In genomic region chr13:22926176-22927007, GRCh38 we compare ENCODE assay signal across 8 cellular contexts.
DNase-seq lines count a peak whose midpoint lies in the region; ATAC-seq, FAIRE-seq and TF ChIP-seq lines count a peak whose summit lies in the region.

No MANE protein-coding gene starts in this region.

- peaks cover 7% of the 10 kb centered on the region for H3K27me3 Mint-ChIP-seq in glutamatergic neuron (ENCODE audit: unreplicated experiment)

- no peaks in the 10 kb centered on the region for H4K20me1 ChIP-seq in MM.1S (ENCODE audit: insufficient read depth, low read length)

- H3K27ac ChIP-seq in MM.1S (ENCODE audit: low read length) (no peak overlapping the region), ovary (peak overlapping the region; percentile 82 to 86), RWPE1 (no peak overlapping the region)

- peaks cover 5% of the 10 kb centered on the region for H3K36me3 Mint-ChIP-seq in glutamatergic neuron (ENCODE audit: unreplicated experiment)

- TF ChIP-seq POLR2A in ovary (IDR thresholded peaks at IDR 0.05) = no peak

- peak overlapping the region; percentile 43 for H3K4me3 Mint-ChIP-seq in glutamatergic neuron (ENCODE audit: unreplicated experiment)

- H3K4me3 ChIP-seq in MM.1S (ENCODE audit: low read length) = peak overlapping the region; percentile 46; the same call in 1 of the 2 replicates
- H3K4me3 ChIP-seq in ovary = peak overlapping the region; percentile 61

- TF ChIP-seq EP300 in ovary (IDR thresholded peaks at IDR 0.05) = no peak

- DNase-seq in D721Med (ENCODE audit: insufficient read length, low spot score) = no peak
- no peak for DNase-seq in MM.1S
- peak; percentile 65 for DNase-seq in glutamatergic neuron
- peak; percentile 82 to 92 (median 90) for DNase-seq in ovary
- no peak for DNase-seq in COLO668 (lab: John Stamatoyannopoulos, UW; ENCODE audit: unreplicated experiment)
- DNase-seq in RWPE1 (ENCODE audit: low spot score) = no peak
- no peak for DNase-seq in cerebellar nuclear complex (lab: John Stamatoyannopoulos, UW)

- H3K36me3 ChIP-seq in MM.1S (replicated peaks; ENCODE audit: insufficient read depth, low read length) (no peaks in the 10 kb centered on the region), ovary (no peaks in the 10 kb centered on the region)

- intact Hi-C loops in ovary (cut with DNase I) = no loop called here

- peaks cover 6% of the 10 kb centered on the region for H3K9me3 Mint-ChIP-seq in glutamatergic neuron (ENCODE audit: unreplicated experiment)

- 0 out of 2 replicates have a peak overlapping the region, but pooled peaks have one; percentile 48 for H2AFZ ChIP-seq in MM.1S (ENCODE audit: low read length)

- POLR2A ChIA-PET in RWPE1 (lab: Yijun Ruan, JAX; ENCODE audit: low non-redundant PET) = no interaction called here

- H3F3A ChIP-seq in MM.1S (ENCODE audit: insufficient read depth, low read length) = no peaks in the 10 kb centered on the region

- H3K4me2 ChIP-seq in MM.1S (ENCODE audit: low read depth, low read length) = peak overlapping the region; percentile 47; the same call in 1 of the 2 replicates

- peak overlapping the region; percentile 21; the same call in 1 of the 2 replicates for H3K9ac ChIP-seq in MM.1S (ENCODE audit: low read length)

- no peaks in the 10 kb centered on the region for H3K9me3 ChIP-seq in MM.1S (replicated peaks; ENCODE audit: insufficient read depth, low read length)
- no peaks in the 10 kb centered on the region for H3K9me3 ChIP-seq in ovary

- FAIRE-seq in D721Med (lab: Jason Lieb, UNC) = no peak

- no peaks in the 10 kb centered on the region for H3K27me3 ChIP-seq in MM.1S (replicated peaks; ENCODE audit: insufficient read depth, low read length)
- H3K27me3 ChIP-seq in ovary = no peaks in the 10 kb centered on the region

- no peaks in the 10 kb centered on the region for H3K9me2 ChIP-seq in MM.1S (replicated peaks; ENCODE audit: insufficient read depth, low read length)

- peak; percentile 25 for TF ChIP-seq CTCF in D721Med (IDR thresholded peaks at IDR 0.05; ENCODE audit: insufficient read depth, missing control alignments)
- TF ChIP-seq CTCF in MM.1S (IDR thresholded peaks at IDR 0.05; ENCODE audit: low read length) = no peak
- no peak for TF ChIP-seq CTCF in glutamatergic neuron (IDR thresholded peaks at IDR 0.05; ENCODE audit: partially characterized antibody, unreplicated experiment)
- TF ChIP-seq CTCF in ovary (IDR thresholded peaks at IDR 0.05) = no peak
- no peak for TF ChIP-seq CTCF in RWPE1 (conservative IDR thresholded peaks at IDR 0.05; ENCODE audit: low read depth)

- 3 to 9% (median 3%) methylated on average over 68 to 70 of the region's 70 CpGs for WGBS in ovary, 3 donors

- H3K79me2 ChIP-seq in MM.1S (ENCODE audit: low read length) = no peaks in the 10 kb centered on the region

- H3K4me1 Mint-ChIP-seq in glutamatergic neuron (ENCODE audit: low read depth, unreplicated experiment) = peaks cover 7% of the 10 kb centered on the region

- H3K27ac Mint-ChIP-seq in glutamatergic neuron (ENCODE audit: unreplicated experiment) = peak overlapping the region; percentile 29

- H3K4me1 ChIP-seq in MM.1S (ENCODE audit: low read length) (no peaks in the 10 kb centered on the region), ovary (ENCODE audit: insufficient read depth) (no peaks in the 10 kb centered on the region)

- ATAC-seq in GM21723 (IDR thresholded peaks at IDR 0.05; ENCODE audit: unreplicated experiment) = no peak

- CTCF ChIA-PET in RWPE1 (lab: Yijun Ruan, JAX) = no interaction called here

Comparison
In these comparisons a context has a peak if more than half of its experiments do, and no peak if none do; other contexts are left out.
1. DNase-seq: peak in glutamatergic neuron (single experiment) and ovary (5 of 5); none in D721Med (single experiment), MM.1S (single experiment), COLO668 (single experiment), RWPE1 (single experiment) and cerebellar nuclear complex (0 of 2).
2. H3K27ac ChIP-seq: peak in ovary (2 of 2); none in MM.1S (single experiment) and RWPE1 (single experiment).